Comparison of ENCODE assay signal across 9 cellular contexts in genomic region chr17:15409721-15410247, GRCh38. TPM values are rescaled to one million over a fixed set of nuclear protein-coding genes. Genes with fewer than 3 reads are reported as not detected.
DNase-seq lines count a peak whose midpoint lies in the region; ATAC-seq, FAIRE-seq and TF ChIP-seq lines count a peak whose summit lies in the region.
"Had no signal": no experiment of that assay in that cellular context is flagged by ENCODE, and none has a peak within 500 bp of the region (broad histone marks: within the 10 kb centered on the region; RNA-seq: fewer than 3 reads in every experiment).

No MANE protein-coding gene starts in this region.

- FAIRE-seq in HepG2 (lab: Jason Lieb, UNC): no peak

- H2AFZ ChIP-seq in HepG2 (ENCODE audit: low read length): no peak overlapping the region

- H3K79me2 ChIP-seq in HepG2 (ENCODE audit: insufficient read depth, low read length): no peaks in the 10 kb centered on the region

- H3K27ac ChIP-seq in liver (ENCODE audit: low read depth in 1 of 2, low read length in 2 of 2) (peak overlapping the region; percentile 1 to 58), HepG2 (ENCODE audit: extremely low read length, insufficient read depth, low read length) (no peak overlapping the region), aorta (ENCODE audit: low read depth in 1 of 2, low read length in 2 of 2) (peak overlapping the region; percentile 16 to 71), endodermal cell (ENCODE audit: low read depth, low read length) (no peak overlapping the region)

- no TSS peak for BruUV-seq in HepG2 (replicated peaks; lab: Mats Ljungman, UMichigan)

- no peaks in the 10 kb centered on the region for H3K27me3 ChIP-seq in liver (ENCODE audit: control insufficient read depth in 4 of 4, insufficient read depth in 4 of 4, low read length in 3 of 4)
- H3K27me3 ChIP-seq in HepG2 (ENCODE audit: control insufficient read depth in 1 of 2, insufficient read depth in 2 of 2, low read length in 2 of 2): no peaks in the 10 kb centered on the region
- no peaks in the 10 kb centered on the region for H3K27me3 ChIP-seq in aorta (ENCODE audit: control insufficient read depth in 1 of 2, insufficient read depth in 2 of 2, low read length in 1 of 2)
- H3K27me3 ChIP-seq in endodermal cell (ENCODE audit: control insufficient read depth, insufficient read depth, low read length, poor library complexity, severe bottlenecking): no peaks in the 10 kb centered on the region
- no peaks in the 10 kb centered on the region for H3K27me3 ChIP-seq in HAP-1 (ENCODE audit: low read depth)

- DNase-seq in HepG2 (ENCODE audit: low spot score) (no peak), fibroblast of mammary gland (ENCODE audit: low read depth) (peak; percentile 97), aorta (peak in 1 of 2 donors; percentile 72), NCI-H2081 (lab: John Stamatoyannopoulos, UW) (no peak), endodermal cell (no peak), HAP-1 (ENCODE audit: low spot score in 2 of 2) (no peak)
- DNase-seq: 8988T had no signal

- TF ChIP-seq POLR2A in HepG2 (IDR thresholded peaks at IDR 0.05; ENCODE audit: insufficient read depth in 1 of 2, low read depth in 2 of 2, low read length in 2 of 2): no peak

- peak overlapping the region; percentile 80 to 99 (median 91) for H3K27ac Mint-ChIP-seq in nephron
- no peak overlapping the region for H3K27ac Mint-ChIP-seq in endodermal cell

- WGBS in liver: 90% methylated on average over 14 of the region's 14 CpGs
- WGBS in HepG2 (ENCODE audit: low lambda C conversion rate): 76% methylated on average over 12 of the region's 14 CpGs
- WGBS in aorta, 2 donors: 5 to 6% methylated on average over 14 of the region's 14 CpGs
- 93 to 98% methylated on average over 10 to 14 of the region's 14 CpGs for WGBS in endodermal cell (ENCODE audit: insufficient coverage in 1 of 2, insufficient read length in 1 of 2), 2 experiments

- ATAC-seq in HepG2 (no peak), aorta (ENCODE audit: low FRiP score) (peak; percentile 82)

- in situ Hi-C loops in HepG2 (cut with HindIII; ENCODE audit: extremely low pct_ligation_motif_present, low pct_unique_long_range_greater_than_20kb): loop anchor here (10.0 kb wide), 1 partner anchor 65 kb away; the partner anchor contains the start of gene TEKT3
- in situ Hi-C loops in HAP-1 (cut with MboI; ENCODE audit: low sequenced_read_pairs): no loop called here

- H3K4me1 ChIP-seq in liver (ENCODE audit: control insufficient read depth in 4 of 4, insufficient read depth in 4 of 4, low read length in 3 of 4) (peaks cover 0 to 8% (median 6%) of the 10 kb centered on the region in 4 donors), HepG2 (ENCODE audit: insufficient read depth, low read length) (peaks cover 5% of the 10 kb centered on the region), aorta (ENCODE audit: control insufficient read depth in 1 of 2, insufficient read depth in 2 of 2, low read length in 2 of 2) (peaks cover 0 to 3% of the 10 kb centered on the region in 2 donors), endodermal cell (ENCODE audit: control insufficient read depth, insufficient read depth, low read length) (no peaks in the 10 kb centered on the region), HAP-1 (peaks cover 18% of the 10 kb centered on the region)

- TF ChIP-seq RAD21 in liver (IDR thresholded peaks at IDR 0.05) (no peak), HepG2 (CRISPR knock-in tag; IDR thresholded peaks at IDR 0.05) (no peak)

- no peak overlapping the region for H3K9ac ChIP-seq in liver (ENCODE audit: low read depth in 1 of 2, low read length in 2 of 2)
- no peak overlapping the region for H3K9ac ChIP-seq in HepG2 (ENCODE audit: insufficient read depth, low read depth, low read length)
- no peak overlapping the region for H3K9ac ChIP-seq in endodermal cell (ENCODE audit: extremely low read depth, low read length, poor library complexity, severe bottlenecking)

- CTCF ChIA-PET in HepG2 (lab: Yijun Ruan, JAX; ENCODE audit: low intra/inter-chr PET ratio, low total read pairs): no interaction called here

- H4K20me1 ChIP-seq in HepG2 (ENCODE audit: insufficient read depth, low read length): no peaks in the 10 kb centered on the region

- TF ChIP-seq EP300 in HepG2 (IDR thresholded peaks at IDR 0.05; ENCODE audit: low read depth in 2 of 2, low read length in 2 of 2) (no peak), HepG2 (CRISPR knock-in tag; IDR thresholded peaks at IDR 0.05; ENCODE audit: borderline replicate concordance) (no peak)

- H3K4me1 Mint-ChIP-seq in nephron (peaks cover 50% of the 10 kb centered on the region), endodermal cell (no peaks in the 10 kb centered on the region)

- H3K9me3 ChIP-seq in liver (ENCODE audit: control insufficient read depth in 4 of 4, low read length in 3 of 4): no peaks in the 10 kb centered on the region
- no peaks in the 10 kb centered on the region for H3K9me3 ChIP-seq in HepG2 (ENCODE audit: low read length)
- H3K9me3 ChIP-seq in aorta (ENCODE audit: control insufficient read depth, low read length): no peaks in the 10 kb centered on the region
- no peaks in the 10 kb centered on the region for H3K9me3 ChIP-seq in endodermal cell (ENCODE audit: control insufficient read depth, low read length)
- H3K9me3 ChIP-seq in HAP-1: no peaks in the 10 kb centered on the region; the same call in 1 of the 2 replicates

- no peaks in the 10 kb centered on the region for H3K9me3 Mint-ChIP-seq in nephron
- H3K9me3 Mint-ChIP-seq in endodermal cell: no peaks in the 10 kb centered on the region

- H3K4me3 Mint-ChIP-seq in nephron (no peak overlapping the region), endodermal cell (no peak overlapping the region)

- POLR2A ChIA-PET in HepG2 (lab: Yijun Ruan, JAX): no interaction called here

- H3K27me3 Mint-ChIP-seq in nephron (ENCODE audit: low read depth) (peaks cover 4% of the 10 kb centered on the region), endodermal cell (ENCODE audit: insufficient read depth) (no peaks in the 10 kb centered on the region)

- no peak overlapping the region for H3K4me2 ChIP-seq in HepG2 (ENCODE audit: low read depth, low read length)

- H3K36me3 ChIP-seq in liver (ENCODE audit: control insufficient read depth in 4 of 4, insufficient read depth in 3 of 4, low read depth in 1 of 4, low read length in 3 of 4) (no peaks in the 10 kb centered on the region), HepG2 (replicated peaks in 1 of 2; ENCODE audit: control insufficient read depth in 1 of 2, insufficient read depth in 2 of 2, low read length in 2 of 2) (no peaks in the 10 kb centered on the region), aorta (ENCODE audit: control insufficient read depth in 1 of 2, insufficient read depth in 2 of 2, low read length in 1 of 2) (no peaks in the 10 kb centered on the region), endodermal cell (ENCODE audit: control insufficient read depth, insufficient read depth, low read length) (no peaks in the 10 kb centered on the region), HAP-1 (replicated peaks) (no peaks in the 10 kb centered on the region)

- H3K4me3 ChIP-seq in liver (ENCODE audit: low read depth in 1 of 3, low read length in 3 of 3) (no peak overlapping the region), HepG2 (replicated peaks in 1 of 3; ENCODE audit: insufficient read depth in 1 of 3, low read depth in 2 of 3, low read length in 3 of 3) (no peak overlapping the region), fibroblast of mammary gland (ENCODE audit: control insufficient read depth, low read depth, low read length) (peak overlapping the region; percentile 35), aorta (ENCODE audit: low read length in 2 of 2) (peak overlapping the region in 1 of 2 donors; percentile 12), endodermal cell (ENCODE audit: low read length) (no peak overlapping the region), HAP-1 (no peak overlapping the region)

- TF ChIP-seq CTCF in liver (IDR thresholded peaks at IDR 0.05; ENCODE audit: low read depth, low read length, missing input control) (no peak), HepG2 (CRISPR knock-in tag; IDR thresholded peaks at IDR 0.05) (no peak), fibroblast of mammary gland (conservative IDR thresholded peaks at IDR 0.05; ENCODE audit: control insufficient read depth, insufficient read depth, low read depth, low read length) (no peak), nephron (IDR thresholded peaks at IDR 0.05; ENCODE audit: unreplicated experiment in 3 of 3) (no peak), endodermal cell (conservative IDR thresholded peaks at IDR 0.05) (no peak)

- intact Hi-C loops in HepG2 (cut with micrococcal nuclease; ENCODE audit: unreplicated experiment) (no loop called here), aorta (cut with DNase I) (loop anchor here in 1 of 2 donors (5.0 kb wide), 2 partner anchors 48 to 147 kb away; no protein-coding TSS in a partner anchor)

- no peaks in the 10 kb centered on the region for H3K36me3 Mint-ChIP-seq in nephron (ENCODE audit: low read depth)
- no peaks in the 10 kb centered on the region for H3K36me3 Mint-ChIP-seq in endodermal cell (ENCODE audit: low read depth)

RNA-seq across cellular contexts. Expression of gene CDRT4, which starts 57.6 kb away (rescaled TPM):
- total RNA-seq in liver: 1 to 10 TPM; 1.8 to 3.3 TPM
- polyA plus RNA-seq in liver: under 1 TPM in 1 of 2 donors, not detected in 1; 0.43 TPM
- total RNA-seq in HepG2 (2016; rRNA removed; fragmentation: Illumina TruSeq; extraction: Trizol): 1.9 and 5.8 TPM in 2 replicates
- total RNA-seq in HepG2 (2016; cell fraction: cytosol; rRNA removed; fragmentation: Illumina TruSeq; extraction: Trizol; ENCODE audit: low read depth): 2.1 and 2.8 TPM in 2 replicates
- total RNA-seq in HepG2 (2016; cell fraction: insoluble cytoplasmic fraction; rRNA removed; fragmentation: Illumina TruSeq; extraction: Trizol): 2.8 and 3.9 TPM in 2 replicates
- 0.93 and 2.2 TPM in 2 replicates for total RNA-seq in HepG2 (2016; cell fraction: membrane; rRNA removed; fragmentation: Illumina TruSeq; extraction: Trizol)
- total RNA-seq in HepG2 (2016; cell fraction: nucleus; rRNA removed; fragmentation: Illumina TruSeq; extraction: Trizol): 6.2 and 8.3 TPM in 2 replicates
- polyA plus RNA-seq in HepG2 (2011; rRNA removed): 12.1 and 12.8 TPM in 2 replicates
- polyA plus RNA-seq in HepG2 (2011; cell fraction: cytosol; rRNA removed): 1.4 and 2.4 TPM in 2 replicates
- polyA plus RNA-seq in HepG2 (2011; cell fraction: nucleus; rRNA removed): 85.1 and 85.9 TPM in 2 replicates
- polyA plus RNA-seq in HepG2 (2012): 4.8 and 8.8 TPM in 2 replicates
- 0.59 and 0.97 TPM in 2 replicates for polyA plus RNA-seq in HepG2 (2016; cell fraction: cytosol; fragmentation: Illumina TruSeq; extraction: Trizol; ENCODE audit: low read depth)
- polyA plus RNA-seq in HepG2 (2016; cell fraction: insoluble cytoplasmic fraction; fragmentation: Illumina TruSeq; extraction: Trizol; ENCODE audit: low read depth): 1.7 and 2.7 TPM in 2 replicates
- polyA plus RNA-seq in HepG2 (2016; cell fraction: membrane; fragmentation: Illumina TruSeq; extraction: Trizol; ENCODE audit: low read depth): 2.3 and 2.4 TPM in 2 replicates
- 38.4 and 39.4 TPM in 2 replicates for polyA plus RNA-seq in HepG2 (2016; cell fraction: nucleus; fragmentation: Illumina TruSeq; extraction: Trizol; ENCODE audit: insufficient read depth, low read depth)
- 9.6 and 12.2 TPM in 2 replicates for polyA minus RNA-seq in HepG2 (2011; rRNA and poly(A)+ RNA removed; ENCODE audit: low replicate concordance)
- polyA minus RNA-seq in HepG2 (2011; cell fraction: cytosol; rRNA and poly(A)+ RNA removed): 0.97 TPM in 1 of 2 replicates, not detected in the other
- 22.5 and 27.2 TPM in 2 replicates for polyA minus RNA-seq in HepG2 (2011; cell fraction: nucleus; rRNA and poly(A)+ RNA removed)
- 10 to 100 TPM; 16.3 to 19.5 TPM for total RNA-seq in aorta
- polyA plus RNA-seq in aorta: 10 to 100 TPM in 1 of 2 donors, 1 to 10 TPM in 1; 2.3 to 16.3 TPM
- total RNA-seq in endodermal cell: 10 to 100 TPM; 16.4 to 39.7 TPM
- polyA plus RNA-seq in endodermal cell (2013, experiment 1 of 2): 3.0 TPM
- 4.4 TPM for polyA plus RNA-seq in endodermal cell (2013, experiment 2 of 2)

Comparison
In these comparisons a context has a peak if more than half of its experiments do, and no peak if none do; other contexts are left out.
1. H3K27ac ChIP-seq: peak in liver (2 of 2) and aorta (2 of 2); none in HepG2 (single experiment) and endodermal cell (single experiment).